ENCODE assay signal across 8 cellular contexts in the genomic region with DNA sequence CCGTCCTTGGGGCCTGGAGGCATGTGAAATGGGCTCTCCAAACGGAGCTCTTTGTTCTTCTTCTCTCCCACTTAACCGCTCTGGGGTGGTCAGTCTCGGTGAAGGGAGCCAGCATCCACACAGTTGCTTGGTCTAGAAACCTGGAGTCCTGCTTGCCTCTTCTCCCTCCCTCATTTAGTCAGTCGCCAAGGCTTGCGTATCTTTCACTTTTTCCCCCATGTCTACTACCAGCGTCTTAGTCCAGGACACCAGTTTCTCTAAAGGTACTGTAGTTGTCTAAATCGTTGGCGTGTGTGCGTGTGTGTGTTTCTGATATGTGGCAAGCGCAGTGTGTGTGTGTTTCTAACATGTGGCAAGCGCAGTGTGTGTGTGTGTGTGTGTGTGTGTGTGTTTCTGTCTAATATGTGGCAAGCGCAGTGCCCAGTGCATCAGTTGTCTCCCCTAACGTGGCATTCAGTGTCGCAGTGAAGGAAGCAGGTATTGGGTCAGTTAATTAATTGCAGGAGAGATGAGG. TPM values are rescaled to one million over a fixed set of nuclear protein-coding genes. Genes with fewer than 3 reads are reported as not detected.
A peak's percentile ranks its signal among the peaks of the same experiment; 100 is the strongest.
DNase-seq lines count a peak whose midpoint lies in the region; ATAC-seq and TF ChIP-seq lines count a peak whose summit lies in the region.

No MANE protein-coding gene starts in this region.

- H3K4me3 Mint-ChIP-seq in natural killer cell: peak overlapping the region; percentile 99

- ATAC-seq in RWPE2 (ENCODE audit: low read depth) (no peak), natural killer cell (no peak)
- no peak for ATAC-seq in activated CD4-positive, CD25-positive, alpha-beta regulatory T cell treated with anti-CD3 and anti-CD28 coated beads, Interleukin-2, amount 50 U/mL, for 24 hours

- peak overlapping the region; percentile 40 for H3K27ac ChIP-seq in RWPE2 (ENCODE audit: poor library complexity, severe bottlenecking)

- no peaks in the 10 kb centered on the region for H3K9me3 Mint-ChIP-seq in natural killer cell

- H3K36me3 Mint-ChIP-seq in natural killer cell: no peaks in the 10 kb centered on the region

- intact Hi-C loops in natural killer cell (cut with micrococcal nuclease): loop anchor here (5.0 kb wide), 1 partner anchor 101 kb away; no protein-coding TSS in a partner anchor

- no peak for TF ChIP-seq CTCF in RWPE2 (IDR thresholded peaks at IDR 0.05; ENCODE audit: poor library complexity, severe bottlenecking)
- TF ChIP-seq CTCF in natural killer cell (IDR thresholded peaks at IDR 0.05): no peak

- H3K27ac Mint-ChIP-seq in natural killer cell: peak overlapping the region; percentile 98 to 99

- H3K27me3 Mint-ChIP-seq in natural killer cell (ENCODE audit: low read depth in 2 of 2): no peaks in the 10 kb centered on the region

- peak overlapping the region; percentile 66 for H3K9ac ChIP-seq in endocrine pancreas (ENCODE audit: control insufficient read depth, insufficient read depth, low read length)

- H3K27me3 ChIP-seq in RWPE2 (ENCODE audit: insufficient read depth, poor library complexity, severe bottlenecking) (no peaks in the 10 kb centered on the region), endocrine pancreas (ENCODE audit: control insufficient read depth, insufficient read depth, low read length) (no peaks in the 10 kb centered on the region)

- H3K9me3 ChIP-seq in RWPE2 (ENCODE audit: severe bottlenecking) (no peaks in the 10 kb centered on the region), endocrine pancreas (ENCODE audit: control insufficient read depth, low read length) (no peaks in the 10 kb centered on the region)

- H3K4me3 ChIP-seq in RWPE2 (ENCODE audit: severe bottlenecking): peak overlapping the region; percentile 57
- peak overlapping the region; percentile 89 for H3K4me3 ChIP-seq in endocrine pancreas (ENCODE audit: control insufficient read depth, insufficient read depth, low read length)

- DNase-seq in NCI-H748 (lab: John Stamatoyannopoulos, UW; ENCODE audit: unreplicated experiment) (peak; percentile 31), NCI-H748 treated with DMSO at 0.1 percent for 48 hours (lab: John Stamatoyannopoulos, UW) (no peak), RWPE2 (ENCODE audit: low spot score) (no peak), natural killer cell (no peak), NAMALWA (ENCODE audit: low spot score) (no peak)
- DNase-seq in stimulated activated CD8-positive, alpha-beta memory T cell treated with anti-CD3 and anti-CD28 coated beads, Interleukin-4, amount 100 ng/mL, for 48 hours: no peak

- peaks cover 32% of the 10 kb centered on the region for H3K4me1 ChIP-seq in RWPE2 (ENCODE audit: insufficient read depth, poor library complexity, severe bottlenecking)
- H3K4me1 ChIP-seq in endocrine pancreas (ENCODE audit: control insufficient read depth, insufficient read depth, low read length): peaks cover 17% of the 10 kb centered on the region

- H3K36me3 ChIP-seq in RWPE2 (ENCODE audit: low read depth) (peaks cover 21% of the 10 kb centered on the region), endocrine pancreas (ENCODE audit: control insufficient read depth, insufficient read depth, low read length) (peaks cover 1% of the 10 kb centered on the region)

- peaks cover 56% of the 10 kb centered on the region in 2 donors for H3K4me1 Mint-ChIP-seq in natural killer cell

RNA-seq across cellular contexts. Expression of a gene that starts 0.6 kb away (rescaled TPM):
- total RNA-seq in natural killer cell: 100 to 1,000 TPM in 1 of 3 donors, 10 to 100 TPM in 2; 83.8 to 101 (median 93.5) TPM

RNA-seq across cellular contexts. Expression of a gene that starts 22.9 kb away (rescaled TPM):
- total RNA-seq in natural killer cell: 10 to 100 TPM; 10.4 to 14.9 (median 11.5) TPM
